ENCODE assay signal across 1 cellular context in genomic region chr9:123338710-123339665, GRCh38.
TF ChIP-seq lines count a peak whose summit lies in the region.

No MANE protein-coding gene starts in this region.

TF ChIP-seq in GM12878, 131 proteins besides CTCF, POLR2A, EP300 and RAD21 (continued from another document and continues in another):
- 0 out of 2 replicates have a peak, but pooled peaks have one; percentile 15 for TF ChIP-seq ZNF687 (IDR thresholded peaks at IDR 0.05)
- TF ChIP-seq CEBPB (IDR thresholded peaks at IDR 0.05; ENCODE audit: borderline replicate concordance in 1 of 2, low read depth in 2 of 2, low read length in 2 of 2), result peak in 1 of 2 experiments; percentile 3; a peak in 1 of 4 replicates
- TF ChIP-seq IRF5 (IDR thresholded peaks at IDR 0.05; ENCODE audit: borderline replicate concordance), result no peak
- TF ChIP-seq POLR2AphosphoS5 (IDR thresholded peaks at IDR 0.05; ENCODE audit: low read length), result peak; percentile 81
- no peak for TF ChIP-seq PML (IDR thresholded peaks at IDR 0.05; ENCODE audit: low read length)
- TF ChIP-seq PKNOX1 (IDR thresholded peaks at IDR 0.05), result peak; percentile 83
- TF ChIP-seq SPI1 (IDR thresholded peaks at IDR 0.05; ENCODE audit: borderline replicate concordance, insufficient read depth, low read depth, low read length), result no peak
- no peak for TF ChIP-seq USF1 (IDR thresholded peaks at IDR 0.05; ENCODE audit: borderline replicate concordance, extremely low read length, insufficient read depth, low read depth, low read length)
- no peak for TF ChIP-seq FOS (IDR thresholded peaks at IDR 0.05; ENCODE audit: borderline replicate concordance, extremely low read depth, insufficient read length)
- no peak for TF ChIP-seq ETV6 (conservative IDR thresholded peaks at IDR 0.05 in 1 of 2, IDR thresholded peaks at IDR 0.05 in 1 of 2; ENCODE audit: borderline replicate concordance in 1 of 2, low read depth in 1 of 2)
- TF ChIP-seq IKZF1 (conservative IDR thresholded peaks at IDR 0.05), result peak; percentile 99
- TF ChIP-seq REST (IDR thresholded peaks at IDR 0.05; ENCODE audit: low read depth, low read length), result no peak
- peak; percentile 69 for TF ChIP-seq BCL11A (IDR thresholded peaks at IDR 0.05; ENCODE audit: low read depth, low read length)
- TF ChIP-seq RELB (IDR thresholded peaks at IDR 0.05; ENCODE audit: low read depth), result peak; percentile 96
- TF ChIP-seq JUNB (IDR thresholded peaks at IDR 0.05), result peak; percentile 76
- TF ChIP-seq NKRF (conservative IDR thresholded peaks at IDR 0.05), result peak; percentile 19; the same call in 1 of the 2 replicates
- TF ChIP-seq LARP7 (IDR thresholded peaks at IDR 0.05), result no peak; the same call in 1 of the 2 replicates
- no peak for TF ChIP-seq SIN3A (IDR thresholded peaks at IDR 0.05; ENCODE audit: low read depth, low read length)
- TF ChIP-seq SMARCA5 (IDR thresholded peaks at IDR 0.05), result peak; percentile 100
- TF ChIP-seq HDGF (IDR thresholded peaks at IDR 0.05), result 0 out of 2 replicates have a peak, but pooled peaks have one; percentile 30
- no peak for TF ChIP-seq IRF3 (IDR thresholded peaks at IDR 0.05)
- TF ChIP-seq TBL1XR1 (IDR thresholded peaks at IDR 0.05; ENCODE audit: low read depth, low read length), result peak; percentile 92
- no peak for TF ChIP-seq RUNX3 (IDR thresholded peaks at IDR 0.05; ENCODE audit: low read length)
- no peak for TF ChIP-seq CHD1 (IDR thresholded peaks at IDR 0.05; ENCODE audit: low read depth, low read length)
- no peak for TF ChIP-seq RFX5 (IDR thresholded peaks at IDR 0.05; ENCODE audit: low read depth, low read length)
- peak; percentile 95; the same call in 1 of the 2 replicates for TF ChIP-seq ASH2L (IDR thresholded peaks at IDR 0.05; ENCODE audit: borderline replicate concordance, low read depth)
- TF ChIP-seq HSF1 (IDR thresholded peaks at IDR 0.05; ENCODE audit: low read depth, low read length), result no peak
- no peak for TF ChIP-seq KLF5 (IDR thresholded peaks at IDR 0.05; ENCODE audit: partially characterized antibody)
- peak; percentile 62; the same call in 1 of the 2 replicates for TF ChIP-seq WRNIP1 (IDR thresholded peaks at IDR 0.05; ENCODE audit: borderline replicate concordance, low read depth, low read length)
- no peak for TF ChIP-seq ZBTB40 (IDR thresholded peaks at IDR 0.05; ENCODE audit: borderline replicate concordance)
- TF ChIP-seq MYB (IDR thresholded peaks at IDR 0.05; ENCODE audit: borderline replicate concordance, low read depth, low read length), result 0 out of 2 replicates have a peak, but pooled peaks have one; percentile 55
- TF ChIP-seq RAD51 (IDR thresholded peaks at IDR 0.05), result no peak
